In genomic region chr14:24774167-24774915, GRCh38 we compare ENCODE assay signal across 14 cellular contexts.
"Had no signal": no experiment of that assay in that cellular context is flagged by ENCODE, and none has a peak within 500 bp of the region (broad histone marks: within the 10 kb centered on the region; RNA-seq: fewer than 3 reads in every experiment).

No MANE protein-coding gene starts in this region.

- H3K4me3 ChIP-seq: adrenal gland, sigmoid colon had no signal

- H3K4me1 ChIP-seq: adrenal gland, sigmoid colon had no signal

- H3K9me3 ChIP-seq: adrenal gland, neutrophil, sigmoid colon had no signal

- DNase-seq: activated CD4-positive, alpha-beta T cell treated with anti-CD3 and anti-CD28 coated beads, Interleukin-2, amount 50 U/mL, for 4 hours; activated CD4-positive, CD25-positive, alpha-beta regulatory T cell treated with anti-CD3 and anti-CD28 coated beads, Interleukin-2, amount 50 U/mL, for 72 hours; activated naive CD4-positive, alpha-beta T cell treated with anti-CD3 and anti-CD28 coated beads, Interleukin-2, amount 50 U/mL, for 16 hours; activated T-cell treated with anti-CD3 and anti-CD28 coated beads, Interleukin-2, amount 50 U/mL, for 1 hour; adrenal gland; central memory CD4-positive, alpha-beta T cell; cortex of kidney; effector memory CD8-positive, alpha-beta T cell; naive thymus-derived CD8-positive, alpha-beta T cell; posterior cingulate gyrus; sigmoid colon; stimulated activated CD4-positive, alpha-beta T cell treated with anti-CD3 and anti-CD28 coated beads, Interleukin-2, amount 100 ng/mL, for 48 hours; stimulated activated naive CD8-positive, alpha-beta T cell treated with anti-CD3 and anti-CD28 coated beads, Interleukin-15, Interleukin-2, amounts not matched to agents 100 U/mL and 50 U/mL, for 24 hours had no signal

- H3K27ac ChIP-seq: adrenal gland, neutrophil, sigmoid colon had no signal

- H3K27me3 ChIP-seq: adrenal gland, neutrophil, sigmoid colon had no signal

- H3K36me3 ChIP-seq: adrenal gland, neutrophil, sigmoid colon had no signal
